ENCODE assay signal across 8 cellular contexts in the genomic region with DNA sequence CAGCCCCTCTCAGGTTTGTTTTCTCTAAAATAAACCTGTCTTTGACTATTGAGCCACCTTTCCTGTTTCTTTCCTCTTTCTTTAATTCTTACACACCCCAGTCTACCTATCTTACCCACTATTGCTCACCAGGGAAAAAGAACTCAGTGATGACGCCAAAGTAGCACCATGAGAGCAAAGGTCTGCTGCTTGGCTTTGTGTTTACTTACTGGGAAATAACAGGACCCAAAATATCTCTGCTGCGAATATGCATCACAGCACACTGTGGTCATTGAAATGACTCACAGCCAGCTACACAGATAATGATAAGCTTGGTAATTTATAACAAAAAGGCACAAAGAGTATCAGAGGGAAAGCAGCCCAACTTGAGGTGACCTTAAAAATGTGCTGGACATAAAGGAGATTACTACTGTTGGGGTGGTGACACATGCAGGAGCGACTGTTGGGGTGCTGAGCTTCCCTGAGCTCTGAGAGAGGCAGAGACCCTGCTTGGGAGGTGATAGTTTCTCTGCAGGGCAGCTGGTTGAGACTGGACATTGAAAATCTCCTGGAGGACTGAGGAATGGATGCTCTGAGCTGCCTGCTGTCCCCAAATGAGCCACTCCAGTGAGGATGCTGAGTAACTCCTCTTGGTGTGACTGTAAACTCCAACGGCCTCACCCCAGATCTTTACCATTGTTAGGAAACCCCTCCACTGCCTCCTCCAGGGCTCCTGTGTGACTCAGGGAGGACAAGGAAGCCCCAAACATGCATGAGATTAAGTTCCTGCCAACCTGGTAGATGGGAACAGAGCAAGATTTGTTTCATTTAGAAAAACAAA. TPM values are rescaled to one million over a fixed set of nuclear protein-coding genes. Genes with fewer than 3 reads are reported as not detected.
DNase-seq lines count a peak whose midpoint lies in the region; ATAC-seq and TF ChIP-seq lines count a peak whose summit lies in the region.

No MANE protein-coding gene starts in this region.

- H3K27me3 ChIP-seq in prostate gland (replicated peaks; ENCODE audit: insufficient read depth), result no peaks in the 10 kb centered on the region

- no peaks in the 10 kb centered on the region for H3K9me3 ChIP-seq in prostate gland

- DNase-seq in AG09309 (ENCODE audit: low read depth), result peak; percentile 69
- DNase-seq in HT1080 (ENCODE audit: low read depth), result peak; percentile 90
- DNase-seq in fibroblast of the aortic adventitia (ENCODE audit: low read depth), result peak; percentile 93
- no peak for DNase-seq in GOT3 (lab: John Stamatoyannopoulos, UW)
- DNase-seq in prostate gland (ENCODE audit: low spot score), result no peak
- DNase-seq in stimulated activated CD4-positive, alpha-beta T cell treated with anti-CD3 and anti-CD28 coated beads, Interleukin-1b, Interleukin-23, amount 100 ng/mL, for 48 hours, result no peak
- no peak for DNase-seq in KG1 (lab: John Stamatoyannopoulos, UW)

- 59% methylated on average over 4 of the region's 4 CpGs for WGBS in prostate gland

- ATAC-seq in GM21367 (IDR thresholded peaks at IDR 0.05; ENCODE audit: unreplicated experiment), result peak; percentile 65

- TF ChIP-seq POLR2A in prostate gland (IDR thresholded peaks at IDR 0.05), result no peak

- no peak overlapping the region for H3K27ac ChIP-seq in prostate gland

- H3K4me3 ChIP-seq in AG09309 (ENCODE audit: control insufficient read depth, low read depth, low read length) (no peak overlapping the region), fibroblast of the aortic adventitia (ENCODE audit: low read depth, low read length) (no peak overlapping the region), prostate gland (no peak overlapping the region)

- no peaks in the 10 kb centered on the region for H3K4me1 ChIP-seq in prostate gland (replicated peaks)

- intact Hi-C loops in prostate gland (cut with DNase I), result no loop called here

- no peak for TF ChIP-seq CTCF in AG09309 (IDR thresholded peaks at IDR 0.05; ENCODE audit: control insufficient read depth, insufficient read depth, low read depth, low read length, missing control alignments)
- TF ChIP-seq CTCF in fibroblast of the aortic adventitia (IDR thresholded peaks at IDR 0.05; ENCODE audit: insufficient read depth, low read length), result no peak
- no peak for TF ChIP-seq CTCF in prostate gland (IDR thresholded peaks at IDR 0.05)

- no peaks in the 10 kb centered on the region for H3K36me3 ChIP-seq in prostate gland

RNA-seq across cellular contexts. Expression of a gene that starts 14.5 kb away (rescaled TPM):
- total RNA-seq in HT1080 (2014; rRNA removed; shearing (Covaris generic)), result not detected in 2 replicates
- polyA plus RNA-seq in HT1080 (2015; cell fraction: cytosol; rRNA removed), result 0.05 TPM in 1 of 2 replicates, not detected in the other
- 0.04 and 0.09 TPM in 2 replicates for polyA plus RNA-seq in HT1080 (2015; cell fraction: nucleus; rRNA removed)
- total RNA-seq in fibroblast of the aortic adventitia (ENCODE audit: low replicate concordance) (under 0.01 TPM in 1 of 2 replicates, not detected in the other), prostate gland (10 to 100 TPM in 1 of 2 donors, 1 to 10 TPM in 1; 6.2 to 13.7 TPM)

RNA-seq across cellular contexts. Expression of a gene that starts 25.9 kb away (rescaled TPM):
- total RNA-seq in HT1080 (2014; rRNA removed; shearing (Covaris generic)), result 26.0 and 35.7 TPM in 2 replicates
- 20.8 and 25.3 TPM in 2 replicates for polyA plus RNA-seq in HT1080 (2015; cell fraction: cytosol; rRNA removed)
- 47.6 and 51.1 TPM in 2 replicates for polyA plus RNA-seq in HT1080 (2015; cell fraction: nucleus; rRNA removed)
- 28.9 and 34.9 TPM in 2 replicates for total RNA-seq in fibroblast of the aortic adventitia (ENCODE audit: low replicate concordance)
- 10 to 100 TPM; 20.6 to 34.0 TPM for total RNA-seq in prostate gland

RNA-seq across cellular contexts. Expression of a gene that starts 26.1 kb away (rescaled TPM):
- total RNA-seq in HT1080 (2014; rRNA removed; shearing (Covaris generic)), result 12.2 and 14.6 TPM in 2 replicates
- polyA plus RNA-seq in HT1080 (2015; cell fraction: cytosol; rRNA removed), result 8.6 and 10.1 TPM in 2 replicates
- polyA plus RNA-seq in HT1080 (2015; cell fraction: nucleus; rRNA removed), result 32.8 and 38.8 TPM in 2 replicates
- total RNA-seq in fibroblast of the aortic adventitia (ENCODE audit: low replicate concordance), result 21.4 and 38.0 TPM in 2 replicates
- total RNA-seq in prostate gland, result 10 to 100 TPM; 60.8 to 91.3 TPM

Comparison
In these comparisons a context has a peak if more than half of its experiments do, and no peak if none do; other contexts are left out.
1. DNase-seq: peak in AG09309 (single experiment), HT1080 (single experiment) and fibroblast of the aortic adventitia (single experiment); none in GOT3 (single experiment), prostate gland (single experiment), stimulated activated CD4-positive, alpha-beta T cell treated with anti-CD3 and anti-CD28 coated beads, Interleukin-1b, Interleukin-23, amount 100 ng/mL, for 48 hours (single experiment) and KG1 (single experiment).